In genomic region chr12:52603314-52603713, GRCh38 we compare ENCODE assay signal across 24 cellular contexts. TPM values are rescaled to one million over a fixed set of nuclear protein-coding genes. Genes with fewer than 3 reads are reported as not detected.
DNase-seq lines count a peak whose midpoint lies in the region; ATAC-seq and TF ChIP-seq lines count a peak whose summit lies in the region.
"Had no signal": no experiment of that assay in that cellular context is flagged by ENCODE, and none has a peak within 500 bp of the region (broad histone marks: within the 10 kb centered on the region; RNA-seq: fewer than 3 reads in every experiment).

No MANE protein-coding gene starts in this region.

- no peak overlapping the region for H3K4me3 ChIP-seq in right atrium auricular region
- no peak overlapping the region for H3K4me3 ChIP-seq in right cardiac atrium (ENCODE audit: low read length)
- peak overlapping the region; percentile 9 for H3K4me3 ChIP-seq in naive thymus-derived CD4-positive, alpha-beta T cell (ENCODE audit: low read length)
- H3K4me3 ChIP-seq: HAP-1 had no signal

- CTCF ChIA-PET in naive thymus-derived CD4-positive, alpha-beta T cell (lab: Charles Lee): no interaction called here

- peak overlapping the region in 8 of 9 donors; percentile 84 to 97 (median 94) for H3K27ac Mint-ChIP-seq in naive thymus-derived CD4-positive, alpha-beta T cell
- H3K27ac Mint-ChIP-seq: IgD-negative memory B cell had no signal

- peaks cover 0 to 2% of the 10 kb centered on the region in 2 donors for H3K27me3 ChIP-seq in right atrium auricular region
- no peaks in the 10 kb centered on the region for H3K27me3 ChIP-seq in right cardiac atrium (ENCODE audit: control insufficient read depth, insufficient read depth)
- H3K27me3 ChIP-seq in naive thymus-derived CD4-positive, alpha-beta T cell (ENCODE audit: control insufficient read depth in 2 of 2, insufficient read depth in 2 of 2, low read length in 2 of 2): no peaks in the 10 kb centered on the region

- peaks cover 31 to 94% (median 82%) of the 10 kb centered on the region in 7 donors for H3K4me1 Mint-ChIP-seq in naive thymus-derived CD4-positive, alpha-beta T cell

- DNase-seq in right atrium auricular region (ENCODE audit: low spot score): peak; percentile 23
- no peak for DNase-seq in right cardiac atrium
- DNase-seq in M059J (ENCODE audit: low read depth): peak; percentile 5
- peak; percentile 53 for DNase-seq in activated naive CD4-positive, alpha-beta T cell treated with anti-CD3 and anti-CD28 coated beads, Interleukin-2, amount 50 U/mL, for 16 hours
- DNase-seq in naive thymus-derived CD4-positive, alpha-beta T cell: peak in 8 of 9 donors; percentile 8 to 73 (median 66)
- no peak for DNase-seq in NOMO-1 (lab: John Stamatoyannopoulos, UW; ENCODE audit: unreplicated experiment in 2 of 2)
- DNase-seq in NCI-H526 treated with DMSO at 0.1 percent for 48 hours (lab: John Stamatoyannopoulos, UW): no peak
- DNase-seq: Caco-2, NCI-H187, NCI-H2227 treated with DMSO at 0.1 percent for 48 hours, substantia nigra, SW 1271 had no signal

- TF ChIP-seq CTCF in right atrium auricular region (IDR thresholded peaks at IDR 0.05): no peak

- H3K27me3 Mint-ChIP-seq in naive thymus-derived CD4-positive, alpha-beta T cell: peaks cover 0 to 21% (median 0%) of the 10 kb centered on the region in 5 donors

- peak overlapping the region in 9 of 10 donors; percentile 45 to 79 (median 65) for H3K4me3 Mint-ChIP-seq in naive thymus-derived CD4-positive, alpha-beta T cell
- H3K4me3 Mint-ChIP-seq: IgD-negative memory B cell had no signal

- 86% methylated on average over 2 of the region's 2 CpGs for WGBS in right cardiac atrium

- no peaks in the 10 kb centered on the region for H3K36me3 ChIP-seq in right atrium auricular region
- H3K36me3 ChIP-seq in naive thymus-derived CD4-positive, alpha-beta T cell (ENCODE audit: control insufficient read depth in 2 of 3, insufficient read depth in 3 of 3, low read length in 3 of 3): no peaks in the 10 kb centered on the region
- H3K36me3 ChIP-seq: HAP-1 had no signal

- ATAC-seq in right cardiac atrium: no peak
- peak; percentile 82 for ATAC-seq in naive thymus-derived CD4-positive, alpha-beta T cell
- no peak for ATAC-seq in GM21529 (IDR thresholded peaks at IDR 0.05; ENCODE audit: unreplicated experiment)
- ATAC-seq: left lobe of liver had no signal

- no peak overlapping the region for H3K27ac ChIP-seq in right atrium auricular region
- no peak overlapping the region for H3K27ac ChIP-seq in right cardiac atrium (ENCODE audit: low read length)
- peak overlapping the region; percentile 24 for H3K27ac ChIP-seq in naive thymus-derived CD4-positive, alpha-beta T cell (ENCODE audit: low read depth, low read length)
- H3K27ac ChIP-seq: HL-60 had no signal

- POLR2A ChIA-PET in naive thymus-derived CD4-positive, alpha-beta T cell (lab: Charles Lee): no interaction called here

- no peaks in the 10 kb centered on the region for H3K9me3 ChIP-seq in right atrium auricular region
- no peaks in the 10 kb centered on the region for H3K9me3 ChIP-seq in right cardiac atrium (ENCODE audit: control insufficient read depth, low read length)
- no peaks in the 10 kb centered on the region for H3K9me3 ChIP-seq in naive thymus-derived CD4-positive, alpha-beta T cell (ENCODE audit: control insufficient read depth in 2 of 3, low read length in 3 of 3)
- H3K9me3 ChIP-seq: Caco-2, HAP-1 had no signal

- peaks cover 5 to 18% (median 16%) of the 10 kb centered on the region in 5 donors for H3K36me3 Mint-ChIP-seq in naive thymus-derived CD4-positive, alpha-beta T cell
- H3K36me3 Mint-ChIP-seq: IgD-negative memory B cell had no signal

- intact Hi-C loops in right cardiac atrium (cut with DNase I): no loop called here
- intact Hi-C loops in naive thymus-derived CD4-positive, alpha-beta T cell (cut with micrococcal nuclease): no loop called here

- peaks cover 0 to 4% of the 10 kb centered on the region in 2 donors for H3K4me1 ChIP-seq in right atrium auricular region
- no peaks in the 10 kb centered on the region for H3K4me1 ChIP-seq in right cardiac atrium (ENCODE audit: control insufficient read depth, insufficient read depth, low read length)
- H3K4me1 ChIP-seq in naive thymus-derived CD4-positive, alpha-beta T cell (ENCODE audit: control insufficient read depth in 2 of 2, insufficient read depth in 2 of 2, low read length in 2 of 2): peaks cover 0 to 63% of the 10 kb centered on the region in 2 donors
- H3K4me1 ChIP-seq: Caco-2, HAP-1 had no signal

- H3K9me3 Mint-ChIP-seq in naive thymus-derived CD4-positive, alpha-beta T cell: peaks cover 0 to 4% (median 0%) of the 10 kb centered on the region in 11 donors

RNA-seq across cellular contexts. Expression of gene KRT72, which starts 2.1 kb away (rescaled TPM):
- total RNA-seq in right atrium auricular region (not detected), right cardiac atrium (not detected)
- not detected for polyA plus RNA-seq in right cardiac atrium
- not detected in 2 replicates for total RNA-seq in M059J (2014; rRNA removed; shearing (Covaris generic))
- total RNA-seq in naive thymus-derived CD4-positive, alpha-beta T cell: 100 to 1,000 TPM in 3 of 5 experiments, 10 to 100 TPM in 1, 1 to 10 TPM in 1; 2.1 to 149 (median 104) TPM
- under 1 TPM in 1 of 2 donors, not detected in 1; 0.71 TPM for polyA plus RNA-seq in naive thymus-derived CD4-positive, alpha-beta T cell
- total RNA-seq: Caco-2, Daoy, dermis microvascular lymphatic vessel endothelial cell, left lobe of liver, renal cortical epithelial cell, RPMI7951 had no signal
- polyA plus RNA-seq: esophagus, IgD-negative memory B cell had no signal

RNA-seq across cellular contexts. Expression of gene KRT73, which starts 15.0 kb away (rescaled TPM):
- total RNA-seq in right atrium auricular region (not detected), right cardiac atrium (not detected)
- polyA plus RNA-seq in right cardiac atrium: not detected
- not detected in 2 replicates for total RNA-seq in M059J (2014; rRNA removed; shearing (Covaris generic))
- total RNA-seq in naive thymus-derived CD4-positive, alpha-beta T cell: 10 to 100 TPM in 4 of 5 experiments, 1 to 10 TPM in 1; 1.0 to 96.4 (median 65.6) TPM
- 10 to 100 TPM in 1 of 2 donors, 1 to 10 TPM in 1; 6.2 to 11.1 TPM for polyA plus RNA-seq in naive thymus-derived CD4-positive, alpha-beta T cell
- total RNA-seq: Caco-2, Daoy, dermis microvascular lymphatic vessel endothelial cell, left lobe of liver, renal cortical epithelial cell, RPMI7951 had no signal
- polyA plus RNA-seq: esophagus, IgD-negative memory B cell had no signal

RNA-seq across cellular contexts. Expression of gene KRT74, which starts 29.7 kb away (rescaled TPM):
- 1 to 10 TPM in 1 of 2 donors, not detected in 1; 2.9 TPM for total RNA-seq in right atrium auricular region
- 1 to 10 TPM in 2 of 4 donors, under 1 TPM in 2; 0.47 to 2.2 (median 1.2) TPM for total RNA-seq in right cardiac atrium
- polyA plus RNA-seq in right cardiac atrium: 0.14 TPM
- not detected in 2 replicates for total RNA-seq in M059J (2014; rRNA removed; shearing (Covaris generic))
- total RNA-seq in naive thymus-derived CD4-positive, alpha-beta T cell: 1 to 10 TPM in 2 of 5 experiments, under 1 TPM in 2, not detected in 1; 0.12 to 1.2 (median 0.90) TPM
- polyA plus RNA-seq in naive thymus-derived CD4-positive, alpha-beta T cell: not detected
- total RNA-seq: Caco-2, Daoy, dermis microvascular lymphatic vessel endothelial cell, left lobe of liver, renal cortical epithelial cell, RPMI7951 had no signal
- polyA plus RNA-seq: adipose tissue, IgD-negative memory B cell had no signal

RNA-seq across cellular contexts. Expression of gene KRT2, which starts 48.7 kb away (rescaled TPM):
- total RNA-seq in right atrium auricular region (not detected), right cardiac atrium (not detected)
- polyA plus RNA-seq in right cardiac atrium: not detected
- not detected in 2 replicates for total RNA-seq in M059J (2014; rRNA removed; shearing (Covaris generic))
- 1 to 10 TPM in 3 of 5 experiments, under 1 TPM in 1, not detected in 1; 0.29 to 2.3 (median 2.0) TPM for total RNA-seq in naive thymus-derived CD4-positive, alpha-beta T cell
- 1 to 10 TPM; 2.4 to 4.7 TPM for polyA plus RNA-seq in naive thymus-derived CD4-positive, alpha-beta T cell
- total RNA-seq: Caco-2, dermis microvascular lymphatic vessel endothelial cell, left lobe of liver, renal cortical epithelial cell, RPMI7951 had no signal
- polyA plus RNA-seq: adipose tissue, IgD-negative memory B cell had no signal

RNA-seq across cellular contexts. Expression of gene KRT71, which starts 50.4 kb away (rescaled TPM):
- not detected for total RNA-seq in right atrium auricular region
- not detected for total RNA-seq in right cardiac atrium
- polyA plus RNA-seq in right cardiac atrium: not detected
- not detected in 2 replicates for total RNA-seq in M059J (2014; rRNA removed; shearing (Covaris generic))
- total RNA-seq in naive thymus-derived CD4-positive, alpha-beta T cell: not detected
- not detected for polyA plus RNA-seq in naive thymus-derived CD4-positive, alpha-beta T cell
- total RNA-seq: Daoy, dermis microvascular lymphatic vessel endothelial cell, left lobe of liver, mononuclear cell, renal cortical epithelial cell, RPMI7951 had no signal
- polyA plus RNA-seq: adipose tissue, esophagus, IgD-negative memory B cell had no signal

Comparison
In these comparisons a context has a peak if more than half of its experiments do, and no peak if none do; other contexts are left out.
1. DNase-seq: peak in right atrium auricular region (single experiment), M059J (single experiment), activated naive CD4-positive, alpha-beta T cell treated with anti-CD3 and anti-CD28 coated beads, Interleukin-2, amount 50 U/mL, for 16 hours (single experiment) and naive thymus-derived CD4-positive, alpha-beta T cell (8 of 9); none in right cardiac atrium (0 of 3), NOMO-1 (0 of 2) and NCI-H526 treated with DMSO at 0.1 percent for 48 hours (single experiment).